8 cellular contexts compared by ENCODE assay signal in genomic region chr1:29708818-29709710, GRCh38.
DNase-seq lines count a peak whose midpoint lies in the region; ATAC-seq and TF ChIP-seq lines count a peak whose summit lies in the region.

No MANE protein-coding gene starts in this region.

- H3K27me3 Mint-ChIP-seq in activated CD4-positive, alpha-beta memory T cell treated with anti-CD3 and anti-CD28 coated beads for 36 hours: peaks cover 35% of the 10 kb centered on the region

- H3K4me1 Mint-ChIP-seq in activated CD4-positive, alpha-beta memory T cell treated with anti-CD3 and anti-CD28 coated beads for 36 hours (ENCODE audit: low read depth): peaks cover 30% of the 10 kb centered on the region

- H2BK15ac ChIP-seq in IMR-90 (ENCODE audit: low read depth, low read length): peak overlapping the region; percentile 94; the same call in 2 of the 3 replicates

- peak; percentile 43 for DNase-seq in COLO829 (ENCODE audit: low spot score)
- peak; percentile 81 for DNase-seq in IMR-90
- no peak for DNase-seq in activated CD4-positive, alpha-beta memory T cell treated with anti-CD3 and anti-CD28 coated beads for 36 hours
- no peak for DNase-seq in left lung
- DNase-seq in cortex of kidney (lab: John Stamatoyannopoulos, UW): no peak
- DNase-seq in DMS53 (lab: John Stamatoyannopoulos, UW): no peak

- H3K36me3 ChIP-seq in IMR-90 (ENCODE audit: control insufficient read depth, insufficient read depth, low read length) (no peaks in the 10 kb centered on the region), left lung (no peaks in the 10 kb centered on the region)

- no peak for TF ChIP-seq POLR2A in IMR-90 (IDR thresholded peaks at IDR 0.05; ENCODE audit: low read depth, low read length)

- H2BK5ac ChIP-seq in IMR-90 (ENCODE audit: low read depth, low read length, poor library complexity, severe bottlenecking): peak overlapping the region; percentile 95

- H2AK5ac ChIP-seq in IMR-90 (ENCODE audit: low read depth, low read length): peak overlapping the region; percentile 95

- TF ChIP-seq RAD21 in IMR-90 (IDR thresholded peaks at IDR 0.05; ENCODE audit: low read length): no peak

- H4K20me1 ChIP-seq in IMR-90 (ENCODE audit: insufficient read depth, low read length): no peaks in the 10 kb centered on the region

- H3K4ac ChIP-seq in IMR-90 (ENCODE audit: low read depth, low read length): peak overlapping the region; percentile 84

- H3K14ac ChIP-seq in IMR-90 (replicated peaks; ENCODE audit: low read depth, low read length): peak overlapping the region; percentile 47

- no peaks in the 10 kb centered on the region for H3K9me3 Mint-ChIP-seq in activated CD4-positive, alpha-beta memory T cell treated with anti-CD3 and anti-CD28 coated beads for 36 hours

- intact Hi-C loops in IMR-90 (cut with micrococcal nuclease) (loop anchor here (5.0 kb wide), 1 partner anchor 398 kb away; no protein-coding TSS in a partner anchor), left lung (cut with DNase I) (no loop called here)
- intact Hi-C loops in activated CD4-positive, alpha-beta memory T cell treated with anti-CD3 and anti-CD28 coated beads for 36 hours (cut with micrococcal nuclease): no loop called here

- peaks cover 11% of the 10 kb centered on the region for H3K9me1 ChIP-seq in IMR-90 (ENCODE audit: insufficient read depth, low read length)

- peak overlapping the region; percentile 89 for H4K5ac ChIP-seq in IMR-90 (ENCODE audit: low read depth, low read length)

- no peak overlapping the region for H3K4me3 Mint-ChIP-seq in activated CD4-positive, alpha-beta memory T cell treated with anti-CD3 and anti-CD28 coated beads for 36 hours

- dilution Hi-C loops in IMR-90 (cut with HindIII; ENCODE audit: low sequenced_read_pairs, unreplicated experiment): no loop called here

- H2BK120ac ChIP-seq in IMR-90 (ENCODE audit: low read depth, low read length): peak overlapping the region; percentile 95

- BruUV-seq in IMR-90 (replicated peaks; lab: Mats Ljungman, UMichigan): no TSS peak

- H3K27me3 ChIP-seq in IMR-90 (ENCODE audit: control insufficient read depth, insufficient read depth, low read length) (no peaks in the 10 kb centered on the region), left lung (peaks cover 0 to 40% of the 10 kb centered on the region in 2 donors)

- H3K9me3 ChIP-seq in IMR-90 (ENCODE audit: control insufficient read depth, insufficient read depth, low read length) (no peaks in the 10 kb centered on the region), left lung (no peaks in the 10 kb centered on the region)

- H4K8ac ChIP-seq in IMR-90 (ENCODE audit: low read depth in 2 of 2, low read length in 2 of 2): peak overlapping the region; percentile 66 to 88

- peak overlapping the region; percentile 80 for H4K91ac ChIP-seq in IMR-90 (ENCODE audit: insufficient read depth, low read depth, low read length)

- peak overlapping the region; percentile 5 for H3K27ac Mint-ChIP-seq in activated CD4-positive, alpha-beta memory T cell treated with anti-CD3 and anti-CD28 coated beads for 36 hours

- no peaks in the 10 kb centered on the region for H3K36me3 Mint-ChIP-seq in activated CD4-positive, alpha-beta memory T cell treated with anti-CD3 and anti-CD28 coated beads for 36 hours

- POLR2A ChIA-PET in IMR-90 (lab: Charles Lee; ENCODE audit: unreplicated experiment): no interaction called here
- POLR2A ChIA-PET in activated CD4-positive, alpha-beta memory T cell treated with anti-CD3 and anti-CD28 coated beads for 36 hours (lab: Charles Lee): no interaction called here

- CTCF ChIA-PET in IMR-90 (lab: Yijun Ruan, JAX): interaction anchor here (0.6 to 0.7 kb wide), 2 partner anchors 13 to 104 kb away, joined by 3 read pairs; no protein-coding TSS in a partner anchor
- CTCF ChIA-PET in activated CD4-positive, alpha-beta memory T cell treated with anti-CD3 and anti-CD28 coated beads for 36 hours (lab: Charles Lee): interaction anchor here (1.4 kb wide), 1 partner anchor 19 kb away, joined by 5 read pairs; no protein-coding TSS in a partner anchor

- H3K27ac ChIP-seq in IMR-90 (ENCODE audit: insufficient read depth, low read length) (peak overlapping the region; percentile 96), left lung (no peak overlapping the region)

- H3K4me2 ChIP-seq in IMR-90 (ENCODE audit: low read depth, low read length): peak overlapping the region; percentile 28

- ATAC-seq in IMR-90 (ENCODE audit: low read depth) (peak; percentile 68), left lung (peak; percentile 13), GM18520 (IDR thresholded peaks at IDR 0.05; ENCODE audit: unreplicated experiment) (no peak), HG03571 (IDR thresholded peaks at IDR 0.05; ENCODE audit: unreplicated experiment) (no peak)

- H2AK9ac ChIP-seq in IMR-90 (replicated peaks; ENCODE audit: low read depth, low read length, poor library complexity): peak overlapping the region; percentile 89

- H3K9ac ChIP-seq in IMR-90 (ENCODE audit: low read depth, low read length): peak overlapping the region; percentile 50

- WGBS in IMR-90 (ENCODE audit: extremely low coverage in 2 of 2, insufficient read length in 1 of 2), 2 experiments: 16% methylated on average over 5 of the region's 12 CpGs; no CpG with 5 or more reads in 1 of the 2 experiments

- peak overlapping the region; percentile 85 for H2BK20ac ChIP-seq in IMR-90 (ENCODE audit: low read depth, low read length)

- in situ Hi-C loops in IMR-90 (cut with MboI; ENCODE audit: low sequenced_read_pairs): loop anchor here (5.0 to 10.0 kb wide), 3 partner anchors 378 to 996 kb away; no protein-coding TSS in a partner anchor

- peak overlapping the region; percentile 87 for H2AFZ ChIP-seq in IMR-90 (replicated peaks; ENCODE audit: low read length, poor library complexity)

- H3K4me1 ChIP-seq in IMR-90 (ENCODE audit: control insufficient read depth, insufficient read depth, low read length): peaks cover 22% of the 10 kb centered on the region
- peaks cover 0 to 35% of the 10 kb centered on the region in 2 donors for H3K4me1 ChIP-seq in left lung

- no peaks in the 10 kb centered on the region for H3K79me1 ChIP-seq in IMR-90 (ENCODE audit: low read depth in 1 of 2, low read length in 2 of 2)

- H3K4me3 ChIP-seq in IMR-90 (ENCODE audit: insufficient read depth, low read depth, low read length): no peak overlapping the region
- no peak overlapping the region for H3K4me3 ChIP-seq in left lung

- H3K18ac ChIP-seq in IMR-90 (ENCODE audit: low read depth, low read length): peak overlapping the region; percentile 78

- peak overlapping the region; percentile 67 for H3K23ac ChIP-seq in IMR-90 (ENCODE audit: low read depth, low read length)

- peak overlapping the region; percentile 72 for H3K56ac ChIP-seq in IMR-90 (ENCODE audit: extremely low read depth, insufficient read depth, low read length)

- TF ChIP-seq CTCF in IMR-90 (conservative IDR thresholded peaks at IDR 0.05; ENCODE audit: low read depth, low read length) (no peak), left lung (IDR thresholded peaks at IDR 0.05) (no peak)

TF ChIP-seq in IMR-90, 13 proteins besides CTCF, POLR2A, EP300 and RAD21:
- TF ChIP-seq CHD1 (IDR thresholded peaks at IDR 0.05; ENCODE audit: low read depth, low read length): no peak
- peak; percentile 78; the same call in 1 of the 2 replicates for TF ChIP-seq NFE2L2 (IDR thresholded peaks at IDR 0.05; ENCODE audit: low read depth, low read length)
- TF ChIP-seq RFX5 (IDR thresholded peaks at IDR 0.05; ENCODE audit: low read depth, low read length): no peak
- no peak for TF ChIP-seq RCOR1 (IDR thresholded peaks at IDR 0.05; ENCODE audit: insufficient replicate concordance, low read length)
- TF ChIP-seq FOS (IDR thresholded peaks at IDR 0.05; ENCODE audit: low read depth, low read length): no peak
- TF ChIP-seq SMC3 (IDR thresholded peaks at IDR 0.05; ENCODE audit: low read depth, low read length): no peak
- peak; percentile 29; the same call in 1 of the 2 replicates for TF ChIP-seq MAZ (IDR thresholded peaks at IDR 0.05; ENCODE audit: borderline replicate concordance, low read depth, low read length)
- TF ChIP-seq ELK1 (IDR thresholded peaks at IDR 0.05; ENCODE audit: borderline replicate concordance, low read depth, low read length): no peak
- no peak for TF ChIP-seq USF2 (IDR thresholded peaks at IDR 0.05; ENCODE audit: low read depth, low read length)
- no peak for TF ChIP-seq MXI1 (IDR thresholded peaks at IDR 0.05; ENCODE audit: borderline replicate concordance, low read depth, low read length)
- TF ChIP-seq MAFK (IDR thresholded peaks at IDR 0.05; ENCODE audit: low read depth, low read length): no peak; the same call in 1 of the 2 replicates

Comparison
In these comparisons a context has a peak if more than half of its experiments do, and no peak if none do; other contexts are left out.
1. DNase-seq: peak in COLO829 (single experiment) and IMR-90 (single experiment); none in activated CD4-positive, alpha-beta memory T cell treated with anti-CD3 and anti-CD28 coated beads for 36 hours (single experiment), left lung (0 of 2), cortex of kidney (single experiment) and DMS53 (single experiment).
2. ATAC-seq: peak in IMR-90 (single experiment) and left lung (single experiment); none in GM18520 (single experiment) and HG03571 (single experiment).